ENCODE assay signal across 8 cellular contexts in the genomic region with DNA sequence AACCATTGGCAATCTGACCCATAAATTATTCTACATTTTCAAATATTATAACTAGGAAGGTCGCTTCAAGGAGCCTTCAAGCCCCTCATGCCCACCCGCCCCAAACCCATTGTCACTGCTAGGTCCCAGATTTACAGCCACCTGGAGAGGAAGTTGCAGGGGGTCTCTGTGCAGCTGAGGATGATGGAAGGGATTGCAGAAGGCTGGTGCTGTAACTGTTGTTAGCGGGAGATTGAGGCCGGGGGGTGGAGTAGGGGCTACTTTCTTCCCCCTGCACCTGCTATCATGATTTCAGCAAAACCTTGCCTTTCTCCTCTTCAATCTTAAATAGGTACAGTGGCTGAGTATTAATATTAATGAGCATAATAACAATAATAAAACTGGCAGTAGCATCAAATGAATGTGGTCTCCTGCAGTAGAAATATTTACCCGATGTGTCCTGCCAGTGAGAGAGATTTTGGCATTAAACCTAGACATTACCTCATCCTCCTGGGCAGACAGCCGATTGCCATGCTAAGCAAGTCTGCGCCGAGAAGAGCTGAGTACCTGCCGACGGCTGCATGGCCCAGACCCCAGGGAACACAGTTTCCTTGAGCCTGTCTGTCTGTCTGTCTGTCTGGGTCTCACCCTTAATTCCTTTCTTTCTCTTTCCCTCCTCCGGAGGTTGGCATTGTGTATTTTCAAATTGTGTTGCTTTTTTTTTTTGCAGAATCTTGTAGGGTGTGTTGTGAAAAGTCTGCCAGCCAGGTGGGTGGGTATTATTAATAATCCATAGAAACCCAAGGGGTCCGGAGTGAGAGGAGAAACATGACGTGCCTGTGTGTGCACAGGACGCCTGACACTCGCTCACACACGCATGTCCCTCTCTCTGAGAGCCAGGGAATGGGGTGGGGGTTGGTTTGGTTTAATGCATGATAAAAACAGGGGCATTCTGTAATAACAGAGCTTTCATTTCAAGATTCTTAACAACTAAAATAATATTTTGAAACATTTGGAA.
DNase-seq lines count a peak whose midpoint lies in the region; ATAC-seq and TF ChIP-seq lines count a peak whose summit lies in the region.

No MANE protein-coding gene starts in this region.

- DNase-seq in AG09309 (ENCODE audit: low read depth) = peak; percentile 27
- DNase-seq in NCI-H1105 (lab: John Stamatoyannopoulos, UW) = peak; percentile 61
- DNase-seq in mammary epithelial cell = peak; percentile 52
- DNase-seq in left kidney (ENCODE audit: low read depth, low spot score) = peak; percentile 53
- DNase-seq in uterus = peak; percentile 67 to 80
- DNase-seq in stimulated activated naive CD8-positive, alpha-beta T cell treated with anti-CD3 and anti-CD28 coated beads, Interleukin-15, Interleukin-2, amounts not matched to agents 100 U/mL and 50 U/mL, for 24 hours = no peak
- DNase-seq in WERI-Rb-1 = no peak

- H2AFZ ChIP-seq in mammary epithelial cell (ENCODE audit: low read depth, low read length) = no peak overlapping the region

- 18% methylated on average over 13 of the region's 16 CpGs for WGBS in mammary epithelial cell (ENCODE audit: low coverage, missing lambda C conversion rate)

- H3K9ac ChIP-seq in mammary epithelial cell (ENCODE audit: insufficient read depth, low read length) = no peak overlapping the region

- H3K9me3 ChIP-seq in mammary epithelial cell (replicated peaks; ENCODE audit: insufficient read depth, low read length) (peaks cover 20% of the 10 kb centered on the region), uterus (no peaks in the 10 kb centered on the region), WERI-Rb-1 (ENCODE audit: severe bottlenecking) (no peaks in the 10 kb centered on the region)

- peaks cover 5% of the 10 kb centered on the region for H3K27me3 ChIP-seq in mammary epithelial cell (ENCODE audit: insufficient read depth, low read length)
- H3K27me3 ChIP-seq in uterus = no peaks in the 10 kb centered on the region
- H3K27me3 ChIP-seq in WERI-Rb-1 (ENCODE audit: insufficient read depth, low read depth, severe bottlenecking) = no peaks in the 10 kb centered on the region

- H3K27ac ChIP-seq in mammary epithelial cell (ENCODE audit: insufficient read depth, low read depth, low read length) (no peak overlapping the region), uterus (peak overlapping the region; percentile 39 to 65), WERI-Rb-1 (no peak overlapping the region)

- no peaks in the 10 kb centered on the region for H4K20me1 ChIP-seq in mammary epithelial cell (ENCODE audit: insufficient read depth, low read length)

- intact Hi-C loops in mammary epithelial cell (cut with micrococcal nuclease) (no loop called here), uterus (cut with DNase I; ENCODE audit: low total_unique reads) (no loop called here)

- H3K36me3 ChIP-seq in mammary epithelial cell (ENCODE audit: insufficient read depth, low read length) (no peaks in the 10 kb centered on the region), uterus (no peaks in the 10 kb centered on the region), WERI-Rb-1 (no peaks in the 10 kb centered on the region)

- no peak overlapping the region for H3K4me2 ChIP-seq in mammary epithelial cell (ENCODE audit: insufficient read depth, low read depth, low read length)

- no peak overlapping the region for H3K4me3 ChIP-seq in AG09309 (ENCODE audit: control insufficient read depth, low read depth, low read length)
- no peak overlapping the region for H3K4me3 ChIP-seq in mammary epithelial cell (replicated peaks in 1 of 3; ENCODE audit: insufficient read depth in 1 of 3, low read depth in 2 of 3, low read length in 3 of 3)
- H3K4me3 ChIP-seq in uterus = no peak overlapping the region
- H3K4me3 ChIP-seq in WERI-Rb-1 (ENCODE audit: low read depth, low read length) = no peak overlapping the region

- dilution Hi-C loops in mammary epithelial cell (cut with HindIII; ENCODE audit: low sequenced_read_pairs) = loop anchor here (5.0 kb wide), 1 partner anchor 49 kb away; no protein-coding TSS in a partner anchor

- TF ChIP-seq POLR2A in uterus (IDR thresholded peaks at IDR 0.05) = no peak

- in situ Hi-C loops in mammary epithelial cell (cut with MboI; ENCODE audit: low sequenced_read_pairs in 2 of 2) = no loop called here

- ATAC-seq in stimulated activated naive CD8-positive, alpha-beta T cell treated with anti-CD3 and anti-CD28 coated beads, Interleukin-15, Interleukin-2, amounts not matched to agents 100 U/mL and 50 U/mL, for 24 hours = no peak
- no peak for ATAC-seq in activated CD4-positive, CD25-positive, alpha-beta regulatory T cell treated with anti-CD3 and anti-CD28 coated beads, Interleukin-2, amount 50 U/mL, for 24 hours

- H3K4me1 ChIP-seq in mammary epithelial cell (ENCODE audit: insufficient read depth, low read length) = no peaks in the 10 kb centered on the region
- H3K4me1 ChIP-seq in uterus = peaks cover 0 to 4% of the 10 kb centered on the region in 2 donors

- no peaks in the 10 kb centered on the region for H3K79me2 ChIP-seq in mammary epithelial cell (ENCODE audit: insufficient read depth, low read length)

- no TSS peak for BruUV-seq in mammary epithelial cell (replicated peaks; lab: Mats Ljungman, UMichigan)

- CTCF ChIA-PET in mammary epithelial cell (lab: Charles Lee; ENCODE audit: low non-redundant PET) = no interaction called here

- TF ChIP-seq CTCF in AG09309 (IDR thresholded peaks at IDR 0.05; ENCODE audit: control insufficient read depth, insufficient read depth, low read depth, low read length, missing control alignments) = no peak
- no peak for TF ChIP-seq CTCF in mammary epithelial cell (conservative IDR thresholded peaks at IDR 0.05 in 1 of 2, IDR thresholded peaks at IDR 0.05 in 1 of 2; ENCODE audit: extremely low read depth in 1 of 2, insufficient read depth in 1 of 2, low read depth in 1 of 2, low read length in 2 of 2)
- no peak for TF ChIP-seq CTCF in uterus (IDR thresholded peaks at IDR 0.05)
- no peak for TF ChIP-seq CTCF in WERI-Rb-1 (IDR thresholded peaks at IDR 0.05; ENCODE audit: low read depth, low read length)

Comparison
In these comparisons a context has a peak if more than half of its experiments do, and no peak if none do; other contexts are left out.
1. DNase-seq: peak in AG09309 (single experiment), NCI-H1105 (single experiment), mammary epithelial cell (single experiment), left kidney (single experiment) and uterus (2 of 2); none in stimulated activated naive CD8-positive, alpha-beta T cell treated with anti-CD3 and anti-CD28 coated beads, Interleukin-15, Interleukin-2, amounts not matched to agents 100 U/mL and 50 U/mL, for 24 hours (single experiment) and WERI-Rb-1 (single experiment).
2. H3K27ac ChIP-seq: peak in uterus (2 of 2); none in mammary epithelial cell (single experiment) and WERI-Rb-1 (single experiment).